ENCODE assay signal across 24 cellular contexts in genomic region chr11:116843661-116844060, GRCh38. TPM values are rescaled to one million over a fixed set of nuclear protein-coding genes. Genes with fewer than 3 reads are reported as not detected.
"Had no signal": no experiment of that assay in that cellular context is flagged by ENCODE, and none has a peak within 500 bp of the region (broad histone marks: within the 10 kb centered on the region; RNA-seq: fewer than 3 reads in every experiment).

No MANE protein-coding gene starts in this region.

- H3K27me3 Mint-ChIP-seq: activated CD4-positive, alpha-beta T cell treated with anti-CD3 and anti-CD28 coated beads for 36 hours; activated CD8-positive, alpha-beta T cell treated with anti-CD3 and anti-CD28 coated beads for 36 hours; activated naive CD4-positive, alpha-beta T cell treated with anti-CD3 and anti-CD28 coated beads, Interleukin-2, amount 50 U/mL, for 24 hours; T-helper 17 cell had no signal

- H3K9me3 Mint-ChIP-seq: activated CD8-positive, alpha-beta T cell treated with anti-CD3 and anti-CD28 coated beads for 36 hours; activated naive CD4-positive, alpha-beta T cell treated with anti-CD3 and anti-CD28 coated beads, Interleukin-2, amount 50 U/mL, for 24 hours; activated T-cell treated with anti-CD3 and anti-CD28 coated beads, Interleukin-2, amount 50 U/mL, for 72 hours; activated T-helper 2 cell treated with anti-CD3 and anti-CD28 coated beads, Interferon-gamma antibody, Interleukin-2, Interleukin-4, amounts not matched to agents 10 μg/mL and 5 μg/mL and 100 μg/mL, durations not matched to agents 14 hours and 24 hours and 36 hours had no signal

- H3K27ac Mint-ChIP-seq: activated CD4-positive, alpha-beta T cell treated with anti-CD3 and anti-CD28 coated beads for 36 hours; activated CD8-positive, alpha-beta T cell treated with anti-CD3 and anti-CD28 coated beads for 36 hours; activated naive CD4-positive, alpha-beta T cell treated with anti-CD3 and anti-CD28 coated beads, Interleukin-2, amount 50 U/mL, for 24 hours; activated T-cell treated with anti-CD3 and anti-CD28 coated beads, Interleukin-2, amount 50 U/mL, for 72 hours; activated T-helper 2 cell treated with anti-CD3 and anti-CD28 coated beads, Interferon-gamma antibody, Interleukin-2, Interleukin-4, amounts not matched to agents 10 μg/mL and 5 μg/mL and 100 μg/mL, durations not matched to agents 14 hours and 24 hours and 36 hours; T-helper 17 cell had no signal

- H3K4me3 ChIP-seq: breast epithelium had no signal

- ATAC-seq: activated CD4-positive, alpha-beta T cell treated with anti-CD3 and anti-CD28 coated beads for 36 hours; activated CD8-positive, alpha-beta T cell treated with anti-CD3 and anti-CD28 coated beads for 36 hours; activated T-cell treated with anti-CD3 and anti-CD28 coated beads, Interleukin-2, amount 50 U/mL, for 72 hours; PC-3; T-helper 17 cell had no signal

- H3K27ac ChIP-seq: breast epithelium had no signal

- DNase-seq: activated CD4-positive, alpha-beta T cell treated with anti-CD3 and anti-CD28 coated beads for 36 hours; activated CD4-positive, CD25-positive, alpha-beta regulatory T cell; activated CD8-positive, alpha-beta memory T cell treated with anti-CD3 and anti-CD28 coated beads, Interleukin-2, amount 50 U/mL, for 4 hours; activated CD8-positive, alpha-beta T cell treated with anti-CD3 and anti-CD28 coated beads for 36 hours; activated naive CD4-positive, alpha-beta T cell; activated T-cell treated with anti-CD3 and anti-CD28 coated beads, Interleukin-2, amount 50 U/mL, for 72 hours; aorta; caudate nucleus; Kasumi-1; KBM-7; NCI-H1048; NCI-H1417; NCI-H1694; NCI-H2029 treated with DMSO at 0.1 percent for 48 hours; NCI-H510A treated with DMSO at 0.1 percent for 48 hours; PC-3; SIG-M5; T-helper 17 cell; T-helper 9 cell had no signal

- H3K4me1 Mint-ChIP-seq: activated naive CD4-positive, alpha-beta T cell treated with anti-CD3 and anti-CD28 coated beads, Interleukin-2, amount 50 U/mL, for 24 hours had no signal

- H3K4me1 ChIP-seq: breast epithelium had no signal

- H3K27me3 ChIP-seq: breast epithelium had no signal

- H3K4me3 Mint-ChIP-seq: activated CD4-positive, alpha-beta T cell treated with anti-CD3 and anti-CD28 coated beads for 36 hours; activated CD8-positive, alpha-beta T cell treated with anti-CD3 and anti-CD28 coated beads for 36 hours; activated naive CD4-positive, alpha-beta T cell treated with anti-CD3 and anti-CD28 coated beads, Interleukin-2, amount 50 U/mL, for 24 hours; activated T-cell treated with anti-CD3 and anti-CD28 coated beads, Interleukin-2, amount 50 U/mL, for 72 hours; T-helper 17 cell had no signal

- H3K9me3 ChIP-seq: breast epithelium had no signal

RNA-seq across cellular contexts. Expression of gene APOA1, which starts 6.2 kb away (rescaled TPM):
- total RNA-seq: activated CD4-positive, alpha-beta T cell treated with anti-CD3 and anti-CD28 coated beads for 36 hours; activated CD8-positive, alpha-beta T cell treated with anti-CD3 and anti-CD28 coated beads for 36 hours; activated T-cell treated with anti-CD3 and anti-CD28 coated beads, Interleukin-2, amount 50 U/mL, for 72 hours; activated T-helper 2 cell treated with anti-CD3 and anti-CD28 coated beads, Interferon-gamma antibody, Interleukin-2, Interleukin-4, amounts not matched to agents 10 μg/mL and 5 μg/mL and 100 μg/mL, durations not matched to agents 14 hours and 24 hours and 36 hours; aorta had no signal

RNA-seq across cellular contexts. Expression of gene APOC3, which starts 14.0 kb away (rescaled TPM):
- total RNA-seq: activated CD4-positive, alpha-beta T cell treated with anti-CD3 and anti-CD28 coated beads for 36 hours; activated CD8-positive, alpha-beta T cell treated with anti-CD3 and anti-CD28 coated beads for 36 hours; activated T-cell treated with anti-CD3 and anti-CD28 coated beads, Interleukin-2, amount 50 U/mL, for 72 hours; activated T-helper 2 cell treated with anti-CD3 and anti-CD28 coated beads, Interferon-gamma antibody, Interleukin-2, Interleukin-4, amounts not matched to agents 10 μg/mL and 5 μg/mL and 100 μg/mL, durations not matched to agents 14 hours and 24 hours and 36 hours; aorta; breast epithelium; cerebellum; PC-3; RPMI7951; T-helper 17 cell had no signal

RNA-seq across cellular contexts. Expression of gene APOA4, which starts 20.6 kb away (rescaled TPM):
- total RNA-seq: activated CD4-positive, alpha-beta T cell treated with anti-CD3 and anti-CD28 coated beads for 36 hours; activated CD8-positive, alpha-beta T cell treated with anti-CD3 and anti-CD28 coated beads for 36 hours; activated T-cell treated with anti-CD3 and anti-CD28 coated beads, Interleukin-2, amount 50 U/mL, for 72 hours; activated T-helper 2 cell treated with anti-CD3 and anti-CD28 coated beads, Interferon-gamma antibody, Interleukin-2, Interleukin-4, amounts not matched to agents 10 μg/mL and 5 μg/mL and 100 μg/mL, durations not matched to agents 14 hours and 24 hours and 36 hours; aorta; PC-3; RPMI7951; T-helper 17 cell had no signal

RNA-seq across cellular contexts. Expression of gene APOA5, which starts 52.0 kb away (rescaled TPM):
- total RNA-seq: activated CD4-positive, alpha-beta T cell treated with anti-CD3 and anti-CD28 coated beads for 36 hours; activated CD8-positive, alpha-beta T cell treated with anti-CD3 and anti-CD28 coated beads for 36 hours; activated T-cell treated with anti-CD3 and anti-CD28 coated beads, Interleukin-2, amount 50 U/mL, for 72 hours; activated T-helper 2 cell treated with anti-CD3 and anti-CD28 coated beads, Interferon-gamma antibody, Interleukin-2, Interleukin-4, amounts not matched to agents 10 μg/mL and 5 μg/mL and 100 μg/mL, durations not matched to agents 14 hours and 24 hours and 36 hours; aorta; breast epithelium; cerebellum; PC-3; RPMI7951; T-helper 17 cell had no signal
- polyA plus RNA-seq: aorta had no signal
